Comparison of ENCODE assay signal across 19 cellular contexts in genomic region chr7:42154168-42154567, GRCh38.
A peak's percentile ranks its signal among the peaks of the same experiment; 100 is the strongest.
DNase-seq lines count a peak whose midpoint lies in the region; ATAC-seq and TF ChIP-seq lines count a peak whose summit lies in the region.
"Had no signal": no experiment of that assay in that cellular context is flagged by ENCODE, and none has a peak within 500 bp of the region (broad histone marks: within the 10 kb centered on the region; RNA-seq: fewer than 3 reads in every experiment).

No MANE protein-coding gene starts in this region.

- H3K4me1 Mint-ChIP-seq in WTC11 = peaks cover 36% of the 10 kb centered on the region
- no peaks in the 10 kb centered on the region for H3K4me1 Mint-ChIP-seq in nephron progenitor cell
- peaks cover 33% of the 10 kb centered on the region for H3K4me1 Mint-ChIP-seq in type B pancreatic cell (ENCODE audit: unreplicated experiment)
- H3K4me1 Mint-ChIP-seq: CD4-positive, alpha-beta memory T cell had no signal

- H3K27ac Mint-ChIP-seq in WTC11 = peak overlapping the region; percentile 18; the same call in 1 of the 2 replicates
- peak overlapping the region; percentile 94 for H3K27ac Mint-ChIP-seq in nephron progenitor cell
- peak overlapping the region; percentile 79 for H3K27ac Mint-ChIP-seq in type B pancreatic cell
- H3K27ac Mint-ChIP-seq: CD4-positive, alpha-beta memory T cell had no signal

- TF ChIP-seq POLR2A in GM18505 (IDR thresholded peaks at IDR 0.05; ENCODE audit: borderline replicate concordance, extremely low read depth, insufficient read depth, insufficient read length) = no peak

- H3K4me3 Mint-ChIP-seq in WTC11 (no peak overlapping the region), nephron progenitor cell (peak overlapping the region; percentile 70), type B pancreatic cell (peak overlapping the region; percentile 32)
- H3K4me3 Mint-ChIP-seq: CD4-positive, alpha-beta memory T cell had no signal

- H3K9me3 Mint-ChIP-seq in WTC11 (no peaks in the 10 kb centered on the region), nephron progenitor cell (no peaks in the 10 kb centered on the region), type B pancreatic cell (no peaks in the 10 kb centered on the region)
- H3K9me3 Mint-ChIP-seq: CD4-positive, alpha-beta memory T cell had no signal

- TF ChIP-seq CTCF in WTC11 (IDR thresholded peaks at IDR 0.05) (no peak), nephron progenitor cell (IDR thresholded peaks at IDR 0.05) (no peak), type B pancreatic cell (conservative IDR thresholded peaks at IDR 0.05) (no peak)

- DNase-seq in WTC11 (ENCODE audit: low spot score) (no peak), islet precursor cell (peak; percentile 54), nephron progenitor cell (no peak), type B pancreatic cell (ENCODE audit: extremely low spot score, unreplicated experiment) (no peak)
- no peak for DNase-seq in activated CD4-positive, CD25-positive, alpha-beta regulatory T cell (lab: John Stamatoyannopoulos, UW)
- DNase-seq: C1 segment of cervical spinal cord; CD4-positive, alpha-beta memory T cell; COR-L47; IMR-90; KG1; MM.1S; NCI-H2029; NCI-H446; NCI-H526; NK-92 treated with Interleukin-12 subunit alpha and Interleukin-12 subunit beta, amount 100 ng/mL, for 24 hours; PC-3; SK-N-SH had no signal

- H3K27me3 Mint-ChIP-seq in WTC11 (ENCODE audit: low read depth) (no peaks in the 10 kb centered on the region), nephron progenitor cell (ENCODE audit: low read depth, poor library complexity) (no peaks in the 10 kb centered on the region), type B pancreatic cell (no peaks in the 10 kb centered on the region)
- H3K27me3 Mint-ChIP-seq: CD4-positive, alpha-beta memory T cell had no signal

- POLR2A ChIA-PET in WTC11 (lab: Charles Lee) = no interaction called here

- CTCF ChIA-PET in WTC11 (lab: Charles Lee) = no interaction called here

- ATAC-seq in WTC11 = no peak
- ATAC-seq in GM18505 (IDR thresholded peaks at IDR 0.05; ENCODE audit: unreplicated experiment) = no peak
- ATAC-seq in HG03108 (IDR thresholded peaks at IDR 0.05; ENCODE audit: unreplicated experiment) = no peak
- ATAC-seq: PC-3 had no signal

- H3K36me3 Mint-ChIP-seq in WTC11 (no peaks in the 10 kb centered on the region), nephron progenitor cell (ENCODE audit: low read depth) (no peaks in the 10 kb centered on the region), type B pancreatic cell (no peaks in the 10 kb centered on the region)
- H3K36me3 Mint-ChIP-seq: CD4-positive, alpha-beta memory T cell had no signal

TF ChIP-seq in WTC11, 78 proteins besides CTCF, POLR2A, EP300 and RAD21:
- TF ChIP-seq IRF2 (CRISPR knock-in tag; IDR thresholded peaks at IDR 0.05; ENCODE audit: borderline replicate concordance, low read depth) = no peak
- no peak for TF ChIP-seq RORB (CRISPR knock-in tag; IDR thresholded peaks at IDR 0.05)
- TF ChIP-seq ZNF263 (CRISPR knock-in tag; IDR thresholded peaks at IDR 0.05; ENCODE audit: low read depth) = no peak
- no peak for TF ChIP-seq FOXJ3 (CRISPR knock-in tag; IDR thresholded peaks at IDR 0.05; ENCODE audit: borderline replicate concordance)
- TF ChIP-seq FOXK1 (CRISPR knock-in tag; IDR thresholded peaks at IDR 0.05) = no peak
- TF ChIP-seq AFF4 (CRISPR knock-in tag; IDR thresholded peaks at IDR 0.05; ENCODE audit: borderline replicate concordance) = no peak
- TF ChIP-seq ATF1 (CRISPR knock-in tag; IDR thresholded peaks at IDR 0.05) = no peak
- no peak for TF ChIP-seq IRF1 (CRISPR knock-in tag; IDR thresholded peaks at IDR 0.05)
- TF ChIP-seq ZNF121 (CRISPR knock-in tag; IDR thresholded peaks at IDR 0.05) = no peak
- TF ChIP-seq GTF2I (CRISPR knock-in tag; conservative IDR thresholded peaks at IDR 0.05) = no peak

Comparison
In these comparisons a context has a peak if more than half of its experiments do, and no peak if none do; other contexts are left out.
1. H3K27ac Mint-ChIP-seq: peak in every context shown above with its lines; median percentile 94 in nephron progenitor cell; 79 in type B pancreatic cell; 18 in WTC11.